Comparison of ENCODE assay signal across 13 cellular contexts in genomic region chr12:91722072-91722471, GRCh38.
DNase-seq lines count a peak whose midpoint lies in the region; ATAC-seq lines count a peak whose summit lies in the region.
"Had no signal": no experiment of that assay in that cellular context is flagged by ENCODE, and none has a peak within 500 bp of the region (broad histone marks: within the 10 kb centered on the region; RNA-seq: fewer than 3 reads in every experiment).

No MANE protein-coding gene starts in this region.

- CTCF ChIA-PET in activated CD4-positive, alpha-beta T cell treated with anti-CD3 and anti-CD28 coated beads, Interleukin-2, amount 10 ng/mL, durations not matched to agents 7 days and 5 days (lab: Charles Lee): no interaction called here

- no peaks in the 10 kb centered on the region for H3K36me3 Mint-ChIP-seq in activated CD4-positive, alpha-beta T cell treated with anti-CD3 and anti-CD28 coated beads, Interleukin-2, amount 10 ng/mL, durations not matched to agents 7 days and 5 days (ENCODE audit: low read depth)
- no peaks in the 10 kb centered on the region for H3K36me3 Mint-ChIP-seq in effector memory CD8-positive, alpha-beta T cell (ENCODE audit: insufficient read depth)
- H3K36me3 Mint-ChIP-seq: CD8-positive, alpha-beta memory T cell; memory B cell had no signal

- no peaks in the 10 kb centered on the region for H3K4me1 Mint-ChIP-seq in activated CD4-positive, alpha-beta T cell treated with anti-CD3 and anti-CD28 coated beads, Interleukin-2, amount 10 ng/mL, durations not matched to agents 7 days and 5 days
- H3K4me1 Mint-ChIP-seq in effector memory CD8-positive, alpha-beta T cell (ENCODE audit: low read depth in 2 of 2): no peaks in the 10 kb centered on the region
- H3K4me1 Mint-ChIP-seq: central memory CD8-positive, alpha-beta T cell; memory B cell had no signal

- H3K4me3 Mint-ChIP-seq in activated CD4-positive, alpha-beta T cell treated with anti-CD3 and anti-CD28 coated beads, Interleukin-2, amount 10 ng/mL, durations not matched to agents 7 days and 5 days: no peak overlapping the region
- H3K4me3 Mint-ChIP-seq in effector memory CD8-positive, alpha-beta T cell: no peak overlapping the region
- H3K4me3 Mint-ChIP-seq: CD8-positive, alpha-beta memory T cell; central memory CD8-positive, alpha-beta T cell; memory B cell had no signal

- H3K27me3 Mint-ChIP-seq in activated CD4-positive, alpha-beta T cell treated with anti-CD3 and anti-CD28 coated beads, Interleukin-2, amount 10 ng/mL, durations not matched to agents 7 days and 5 days: no peaks in the 10 kb centered on the region
- H3K27me3 Mint-ChIP-seq in effector memory CD8-positive, alpha-beta T cell: no peaks in the 10 kb centered on the region

- no peak overlapping the region for H3K27ac Mint-ChIP-seq in activated CD4-positive, alpha-beta T cell treated with anti-CD3 and anti-CD28 coated beads, Interleukin-2, amount 10 ng/mL, durations not matched to agents 7 days and 5 days
- H3K27ac Mint-ChIP-seq in effector memory CD8-positive, alpha-beta T cell: no peak overlapping the region
- H3K27ac Mint-ChIP-seq: activated T-helper 2 cell treated with anti-CD3 and anti-CD28 coated beads, Interferon-gamma antibody, Interleukin-2, Interleukin-4, amounts not matched to agents 10 μg/mL and 5 μg/mL and 100 μg/mL, durations not matched to agents 14 hours and 24 hours and 36 hours; CD8-positive, alpha-beta memory T cell; memory B cell had no signal

- H3K9me3 Mint-ChIP-seq in activated CD4-positive, alpha-beta T cell treated with anti-CD3 and anti-CD28 coated beads, Interleukin-2, amount 10 ng/mL, durations not matched to agents 7 days and 5 days: no peaks in the 10 kb centered on the region
- no peaks in the 10 kb centered on the region for H3K9me3 Mint-ChIP-seq in effector memory CD8-positive, alpha-beta T cell
- H3K9me3 Mint-ChIP-seq: activated T-helper 2 cell treated with anti-CD3 and anti-CD28 coated beads, Interferon-gamma antibody, Interleukin-2, Interleukin-4, amounts not matched to agents 10 μg/mL and 5 μg/mL and 100 μg/mL, durations not matched to agents 14 hours and 24 hours and 36 hours; CD8-positive, alpha-beta memory T cell; central memory CD8-positive, alpha-beta T cell had no signal

- POLR2A ChIA-PET in activated CD4-positive, alpha-beta T cell treated with anti-CD3 and anti-CD28 coated beads, Interleukin-2, amount 10 ng/mL, durations not matched to agents 7 days and 5 days (lab: Charles Lee): no interaction called here

- H3K4me3 ChIP-seq in skeletal muscle cell (ENCODE audit: low read depth, low read length): no peak overlapping the region

- ATAC-seq in HG03354 (IDR thresholded peaks at IDR 0.05; ENCODE audit: poor library complexity, severe bottlenecking, unreplicated experiment): peak; percentile 60
- no peak for ATAC-seq in effector memory CD8-positive, alpha-beta T cell (replicated peaks)
- no peak for ATAC-seq in GM19023 (IDR thresholded peaks at IDR 0.05; ENCODE audit: unreplicated experiment)

- peak; percentile 6 to 12 for DNase-seq in activated CD4-positive, alpha-beta T cell treated with anti-CD3 and anti-CD28 coated beads for 4 hours
- no peak for DNase-seq in activated CD4-positive, alpha-beta T cell treated with anti-CD3 and anti-CD28 coated beads, Interleukin-2, amount 10 ng/mL, durations not matched to agents 7 days and 5 days
- peak; percentile 11 for DNase-seq in activated naive CD4-positive, alpha-beta T cell treated with anti-CD3 and anti-CD28 coated beads, Interleukin-2, amount 50 U/mL, for 16 hours
- peak; percentile 41 for DNase-seq in skeletal muscle cell (ENCODE audit: low read depth)
- DNase-seq in effector memory CD8-positive, alpha-beta T cell: no peak
- DNase-seq in superior temporal gyrus (ENCODE audit: extremely low spot score): no peak
- DNase-seq: CD8-positive, alpha-beta memory T cell; erythroblast had no signal

Comparison
In these comparisons a context has a peak if more than half of its experiments do, and no peak if none do; other contexts are left out.
1. DNase-seq: peak in activated CD4-positive, alpha-beta T cell treated with anti-CD3 and anti-CD28 coated beads for 4 hours (2 of 2), activated naive CD4-positive, alpha-beta T cell treated with anti-CD3 and anti-CD28 coated beads, Interleukin-2, amount 50 U/mL, for 16 hours (single experiment) and skeletal muscle cell (single experiment); none in activated CD4-positive, alpha-beta T cell treated with anti-CD3 and anti-CD28 coated beads, Interleukin-2, amount 10 ng/mL, durations not matched to agents 7 days and 5 days (single experiment), effector memory CD8-positive, alpha-beta T cell (0 of 3) and superior temporal gyrus (single experiment).